ENCODE assay signal across 1 cellular context in genomic region chr1:168585191-168585590, GRCh38.
TF ChIP-seq lines count a peak whose summit lies in the region.

No MANE protein-coding gene starts in this region.

TF ChIP-seq in IMR-90, 13 proteins besides CTCF, POLR2A, EP300 and RAD21 (continued from another document):
- TF ChIP-seq FOS (IDR thresholded peaks at IDR 0.05; ENCODE audit: low read depth, low read length) (no peak), BHLHE40 (IDR thresholded peaks at IDR 0.05; ENCODE audit: low read depth, low read length) (no peak), ELK1 (IDR thresholded peaks at IDR 0.05; ENCODE audit: borderline replicate concordance, low read depth, low read length) (no peak), MAFK (IDR thresholded peaks at IDR 0.05; ENCODE audit: low read depth, low read length) (no peak), NFE2L2 (IDR thresholded peaks at IDR 0.05; ENCODE audit: low read depth, low read length) (no peak)
